Comparison of ENCODE assay signal across 1 cellular context in the genomic region with DNA sequence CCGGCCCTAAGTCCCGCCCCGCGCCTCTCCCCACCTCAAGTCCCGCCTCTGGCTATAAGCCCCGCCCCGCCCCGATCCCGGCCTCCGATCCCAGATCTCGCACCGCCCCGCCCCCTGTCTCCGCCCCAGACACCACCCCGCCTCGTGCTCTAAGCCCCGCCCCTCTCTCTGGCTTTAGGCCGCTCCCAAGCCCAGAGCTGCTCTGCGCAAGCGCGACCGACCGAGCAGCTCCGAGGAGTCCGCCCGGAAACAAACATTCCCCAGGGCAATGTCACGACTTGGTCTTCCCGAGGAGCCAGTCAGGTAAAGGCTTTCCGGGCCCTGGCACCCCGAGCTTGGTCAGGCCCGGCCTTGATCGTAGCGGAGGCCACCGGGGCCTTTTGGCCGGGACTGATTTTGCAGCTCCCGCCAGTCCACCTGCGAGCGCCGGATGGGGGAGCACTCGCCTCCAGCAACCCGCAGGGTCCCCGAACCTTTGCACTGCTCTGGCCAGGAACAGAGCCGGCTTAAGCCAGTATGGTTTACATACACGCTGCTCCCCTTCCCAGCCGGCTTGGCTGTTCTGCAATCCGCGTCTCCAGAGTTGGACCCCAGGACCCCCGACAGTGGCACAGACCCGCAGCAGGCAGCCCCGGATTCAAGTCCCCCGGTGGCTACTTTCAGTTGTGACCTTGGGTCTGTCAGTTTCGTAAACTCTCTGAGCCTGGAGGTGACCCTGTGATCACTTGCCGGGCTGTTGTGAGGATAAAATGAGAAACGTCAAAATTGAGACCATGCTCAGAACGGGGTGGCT.
TF ChIP-seq lines count a peak whose summit lies in the region.

Gene NUDT7 (plus strand): TSS at position 200 of the 793 bp plus-strand sequence. CDS start 69 bp downstream, at position 269.

TF ChIP-seq in HepG2, 621 proteins besides CTCF, POLR2A, EP300 and RAD21 (continued from another document and continues in another):
- no peak for TF ChIP-seq STAT6 (CRISPR knock-in tag; IDR thresholded peaks at IDR 0.05; ENCODE audit: borderline replicate concordance)
- TF ChIP-seq ZNF354B (CRISPR knock-in tag; IDR thresholded peaks at IDR 0.05): peak; percentile 88
- no peak for TF ChIP-seq ZC3H4 (CRISPR knock-in tag; IDR thresholded peaks at IDR 0.05; ENCODE audit: borderline replicate concordance)
- peak; percentile 89 for TF ChIP-seq ZMYM3 (CRISPR knock-in tag; IDR thresholded peaks at IDR 0.05)
- TF ChIP-seq, protein P1, sequence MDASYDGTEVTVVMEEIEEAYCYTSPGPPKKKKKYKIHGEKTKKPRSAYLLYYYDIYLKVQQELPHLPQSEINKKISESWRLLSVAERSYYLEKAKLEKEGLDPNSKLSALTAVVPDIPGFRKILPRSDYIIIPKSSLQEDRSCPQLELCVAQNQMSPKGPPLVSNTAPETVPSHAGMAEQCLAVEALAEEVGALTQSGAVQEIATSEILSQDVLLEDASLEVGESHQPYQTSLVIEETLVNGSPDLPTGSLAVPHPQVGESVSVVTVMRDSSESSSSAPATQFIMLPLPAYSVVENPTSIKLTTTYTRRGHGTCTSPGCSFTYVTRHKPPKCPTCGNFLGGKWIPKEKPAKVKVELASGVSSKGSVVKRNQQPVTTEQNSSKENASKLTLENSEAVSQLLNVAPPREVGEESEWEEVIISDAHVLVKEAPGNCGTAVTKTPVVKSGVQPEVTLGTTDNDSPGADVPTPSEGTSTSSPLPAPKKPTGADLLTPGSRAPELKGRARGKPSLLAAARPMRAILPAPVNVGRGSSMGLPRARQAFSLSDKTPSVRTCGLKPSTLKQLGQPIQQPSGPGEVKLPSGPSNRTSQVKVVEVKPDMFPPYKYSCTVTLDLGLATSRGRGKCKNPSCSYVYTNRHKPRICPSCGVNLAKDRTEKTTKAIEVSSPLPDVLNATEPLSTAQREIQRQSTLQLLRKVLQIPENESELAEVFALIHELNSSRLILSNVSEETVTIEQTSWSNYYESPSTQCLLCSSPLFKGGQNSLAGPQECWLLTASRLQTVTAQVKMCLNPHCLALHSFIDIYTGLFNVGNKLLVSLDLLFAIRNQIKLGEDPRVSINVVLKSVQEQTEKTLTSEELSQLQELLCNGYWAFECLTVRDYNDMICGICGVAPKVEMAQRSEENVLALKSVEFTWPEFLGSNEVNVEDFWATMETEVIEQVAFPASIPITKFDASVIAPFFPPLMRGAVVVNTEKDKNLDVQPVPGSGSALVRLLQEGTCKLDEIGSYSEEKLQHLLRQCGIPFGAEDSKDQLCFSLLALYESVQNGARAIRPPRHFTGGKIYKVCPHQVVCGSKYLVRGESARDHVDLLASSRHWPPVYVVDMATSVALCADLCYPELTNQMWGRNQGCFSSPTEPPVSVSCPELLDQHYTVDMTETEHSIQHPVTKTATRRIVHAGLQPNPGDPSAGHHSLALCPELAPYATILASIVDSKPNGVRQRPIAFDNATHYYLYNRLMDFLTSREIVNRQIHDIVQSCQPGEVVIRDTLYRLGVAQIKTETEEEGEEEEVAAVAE (CRISPR knock-in tag; IDR thresholded peaks at IDR 0.05; ENCODE audit: borderline replicate concordance): 0 out of 2 replicates have a peak, but pooled peaks have one; percentile 23
- TF ChIP-seq BRCA1 (CRISPR knock-in tag; IDR thresholded peaks at IDR 0.05): peak; percentile 67
- TF ChIP-seq ZBTB43 (CRISPR knock-in tag; conservative IDR thresholded peaks at IDR 0.05): peak; percentile 67; the same call in 1 of the 2 replicates
- peak; percentile 85 for TF ChIP-seq TAF15 (IDR thresholded peaks at IDR 0.05; ENCODE audit: low read depth, low read length, poor library complexity, severe bottlenecking)
- TF ChIP-seq NCOA1 (CRISPR knock-in tag; IDR thresholded peaks at IDR 0.05): 0 out of 2 replicates have a peak, but pooled peaks have one; percentile 65
- TF ChIP-seq KMT2B (CRISPR knock-in tag; IDR thresholded peaks at IDR 0.05): peak; percentile 40
- peak; percentile 92 for TF ChIP-seq ZNF747 (CRISPR knock-in tag; IDR thresholded peaks at IDR 0.05; ENCODE audit: borderline replicate concordance)
- TF ChIP-seq ATF7-NPFF (CRISPR knock-in tag; IDR thresholded peaks at IDR 0.05; ENCODE audit: low read depth): peak; percentile 75
- peak; percentile 70 for TF ChIP-seq GATAD2A (CRISPR knock-in tag; IDR thresholded peaks at IDR 0.05)
- TF ChIP-seq ZNF607 (CRISPR knock-in tag; IDR thresholded peaks at IDR 0.05; ENCODE audit: borderline replicate concordance): peak; percentile 33; the same call in 1 of the 2 replicates
- TF ChIP-seq HOXD1 (CRISPR knock-in tag; IDR thresholded peaks at IDR 0.05): peak; percentile 19; the same call in 1 of the 2 replicates
- peak; percentile 61 for TF ChIP-seq THAP11 (CRISPR knock-in tag; IDR thresholded peaks at IDR 0.05)
- peak; percentile 39; the same call in 1 of the 2 replicates for TF ChIP-seq FOSL1 (CRISPR knock-in tag; IDR thresholded peaks at IDR 0.05; ENCODE audit: borderline replicate concordance)
- peak; percentile 60; the same call in 1 of the 2 replicates for TF ChIP-seq ZNF724P (CRISPR knock-in tag; IDR thresholded peaks at IDR 0.05; ENCODE audit: borderline replicate concordance)
- peak; percentile 59 for TF ChIP-seq AGO1 (IDR thresholded peaks at IDR 0.05; ENCODE audit: low read depth, low read length, poor library complexity, severe bottlenecking)
- 0 out of 2 replicates have a peak, but pooled peaks have one; percentile 19 for TF ChIP-seq NKX3-1 (CRISPR knock-in tag; IDR thresholded peaks at IDR 0.05)
- TF ChIP-seq HOXA3 (CRISPR knock-in tag; IDR thresholded peaks at IDR 0.05): peak; percentile 61; the same call in 1 of the 2 replicates
- no peak for TF ChIP-seq RAD51 (IDR thresholded peaks at IDR 0.05; ENCODE audit: borderline replicate concordance)
- peak; percentile 96 for TF ChIP-seq POLR2AphosphoS5 (IDR thresholded peaks at IDR 0.05; ENCODE audit: low read depth, low read length)
- TF ChIP-seq SAFB2 (CRISPR knock-in tag; IDR thresholded peaks at IDR 0.05; ENCODE audit: borderline replicate concordance, low read depth): no peak; the same call in 1 of the 2 replicates
- peak; percentile 76; the same call in 1 of the 2 replicates for TF ChIP-seq ZFP37 (CRISPR knock-in tag; IDR thresholded peaks at IDR 0.05; ENCODE audit: borderline replicate concordance)
- TF ChIP-seq PHF21A (CRISPR knock-in tag; IDR thresholded peaks at IDR 0.05): peak; percentile 90
- peak; percentile 92; the same call in 1 of the 2 replicates for TF ChIP-seq ZNF615 (CRISPR knock-in tag; IDR thresholded peaks at IDR 0.05; ENCODE audit: borderline replicate concordance)
- TF ChIP-seq REPIN1 (CRISPR knock-in tag; IDR thresholded peaks at IDR 0.05; ENCODE audit: borderline replicate concordance, low read depth): peak; percentile 52; the same call in 1 of the 2 replicates
- peak; percentile 75 for TF ChIP-seq SKI (IDR thresholded peaks at IDR 0.05; ENCODE audit: partially characterized antibody)
- 0 out of 2 replicates have a peak, but pooled peaks have one; percentile 40 for TF ChIP-seq DPF2 (CRISPR knock-in tag; IDR thresholded peaks at IDR 0.05; ENCODE audit: borderline replicate concordance, low read depth)
- TF ChIP-seq ZNF543 (CRISPR knock-in tag; IDR thresholded peaks at IDR 0.05): peak; percentile 67; the same call in 1 of the 2 replicates
- TF ChIP-seq ZHX2 (IDR thresholded peaks at IDR 0.05; ENCODE audit: low read depth): peak; percentile 60; the same call in 1 of the 2 replicates
- TF ChIP-seq ZHX2 (CRISPR knock-in tag; IDR thresholded peaks at IDR 0.05; ENCODE audit: borderline replicate concordance): peak; percentile 64
- TF ChIP-seq NR2F6 (IDR thresholded peaks at IDR 0.05): no peak
- TF ChIP-seq NR2F6 (CRISPR knock-in tag; IDR thresholded peaks at IDR 0.05): peak; percentile 19; the same call in 1 of the 2 replicates
- peak; percentile 44; the same call in 1 of the 2 replicates for TF ChIP-seq ELK4 (CRISPR knock-in tag; IDR thresholded peaks at IDR 0.05; ENCODE audit: borderline replicate concordance)
- no peak for TF ChIP-seq MAFF (IDR thresholded peaks at IDR 0.05; ENCODE audit: low read depth, low read length)
- TF ChIP-seq JUN (CRISPR knock-in tag; IDR thresholded peaks at IDR 0.05): no peak
- 0 out of 2 replicates have a peak, but pooled peaks have one; percentile 21 for TF ChIP-seq CREB1 (IDR thresholded peaks at IDR 0.05)
- TF ChIP-seq CREB1 (CRISPR knock-in tag; IDR thresholded peaks at IDR 0.05): no peak
- TF ChIP-seq ZNF329 (CRISPR knock-in tag; IDR thresholded peaks at IDR 0.05; ENCODE audit: low read depth): no peak
- peak; percentile 70 for TF ChIP-seq ZNF784 (CRISPR knock-in tag; IDR thresholded peaks at IDR 0.05; ENCODE audit: borderline replicate concordance)
- TF ChIP-seq ZNF441 (CRISPR knock-in tag; IDR thresholded peaks at IDR 0.05; ENCODE audit: borderline replicate concordance): peak; percentile 92
- peak; percentile 67 for TF ChIP-seq CHD2 (IDR thresholded peaks at IDR 0.05; ENCODE audit: low read depth, low read length)
- TF ChIP-seq KAT8 (CRISPR knock-in tag; IDR thresholded peaks at IDR 0.05): peak; percentile 77; the same call in 1 of the 2 replicates
